ENCODE assay signal across 8 cellular contexts in the genomic region with DNA sequence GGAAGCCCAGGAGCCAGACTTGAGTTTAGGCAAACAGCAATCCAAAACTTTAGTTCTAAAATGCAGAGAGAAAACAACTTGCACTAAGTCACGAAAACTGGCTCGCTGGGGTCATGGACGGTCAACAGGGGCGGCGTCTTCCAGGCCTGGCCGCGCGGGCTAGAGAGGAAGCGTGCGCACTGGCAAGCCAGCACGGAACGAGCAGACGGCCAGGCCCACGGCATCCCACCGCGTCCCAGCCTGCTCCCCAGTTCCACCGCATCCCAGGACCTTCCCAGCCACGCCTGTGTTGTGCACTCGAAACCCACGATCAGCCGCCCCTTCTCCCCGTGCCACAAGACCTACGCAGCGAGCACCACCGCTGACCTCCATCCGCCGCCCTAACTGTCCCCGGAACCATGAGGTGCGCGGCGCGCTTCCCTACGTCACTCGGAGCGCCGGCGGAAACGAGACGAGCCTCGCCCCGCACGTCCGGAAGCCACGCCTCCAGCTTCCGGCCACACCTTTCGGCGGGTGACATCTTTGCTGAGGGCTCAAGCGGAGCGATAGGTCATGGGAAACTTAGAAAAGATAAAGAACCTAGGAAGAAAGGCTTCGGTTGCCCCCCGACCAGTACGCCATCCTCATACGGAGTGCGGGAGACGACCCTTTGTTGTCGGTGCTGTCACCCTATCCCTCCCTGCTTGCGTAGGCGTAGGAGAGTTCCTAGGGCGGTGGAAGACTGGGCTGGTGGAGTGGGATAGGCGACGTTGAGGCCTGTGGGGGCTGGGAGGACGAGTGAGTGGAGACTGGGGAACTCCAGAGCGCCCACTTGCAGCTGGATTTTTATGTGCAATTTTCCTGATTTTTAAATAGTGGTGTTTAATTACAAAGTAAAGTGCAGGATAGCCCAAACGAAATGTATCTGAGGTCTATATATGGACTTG. TPM values are rescaled to one million over a fixed set of nuclear protein-coding genes. Genes with fewer than 3 reads are reported as not detected.
DNase-seq lines count a peak whose midpoint lies in the region; FAIRE-seq and TF ChIP-seq lines count a peak whose summit lies in the region.

Gene TBRG4, minus strand, starts transcription at position 400 of the 926 bp plus-strand sequence. CDS start 2,460 bp downstream, outside the sequence.

- peak; percentile 86 for FAIRE-seq in G401.6 (lab: Jason Lieb, UNC)

- no peaks in the 10 kb centered on the region for H3K4me1 ChIP-seq in H9 (ENCODE audit: insufficient read depth, low read length)

- no peak within 1 kb of the TSS for H4K5ac ChIP-seq in H9 (ENCODE audit: insufficient read length, low read depth, low read length)

- H3K56ac ChIP-seq in H9 (ENCODE audit: insufficient read length, low read depth, low read length), result no peak within 1 kb of the TSS

- peak within 1 kb of the TSS; percentile 96 for H3K9ac ChIP-seq in H9 (ENCODE audit: extremely low read depth, insufficient read length, low read length)

- H3K79me1 ChIP-seq in H9 (ENCODE audit: insufficient read depth, low read depth, low read length, poor library complexity, severe bottlenecking), result peaks cover 10% of the 10 kb centered on the region

- H3K4ac ChIP-seq in H9 (ENCODE audit: low read depth, low read length), result no peak within 1 kb of the TSS

- peak; percentile 41; the same call in 2 of the 3 replicates for TF ChIP-seq CTCF in H9 (conservative IDR thresholded peaks at IDR 0.05)
- TF ChIP-seq CTCF in fibroblast of the aortic adventitia (IDR thresholded peaks at IDR 0.05; ENCODE audit: insufficient read depth, low read length), result peak; percentile 26
- TF ChIP-seq CTCF in nephron (IDR thresholded peaks at IDR 0.05; ENCODE audit: unreplicated experiment in 3 of 3), result peak; percentile 22 to 51 (median 46)

- peaks cover 25 to 33% (median 28%) of the 10 kb centered on the region in 3 experiments; a peak in 6 of 7 replicates for H3K36me3 Mint-ChIP-seq in H9 (ENCODE audit: insufficient read depth in 1 of 3, low read depth in 3 of 3)
- H3K36me3 Mint-ChIP-seq in nephron (ENCODE audit: low read depth), result peaks cover 21% of the 10 kb centered on the region
- peaks cover 43% of the 10 kb centered on the region for H3K36me3 Mint-ChIP-seq in stimulated activated naive CD8-positive, alpha-beta T cell treated with anti-CD3 and anti-CD28 coated beads, Interleukin-15, Interleukin-2, amounts not matched to agents 100 ng/mL and 50 ng/mL, for 24 hours (ENCODE audit: low read depth)

- peaks cover 21% of the 10 kb centered on the region for H3K27me3 Mint-ChIP-seq in H9 (ENCODE audit: low read depth)
- peaks cover 5% of the 10 kb centered on the region for H3K27me3 Mint-ChIP-seq in nephron (ENCODE audit: low read depth)
- no peaks in the 10 kb centered on the region for H3K27me3 Mint-ChIP-seq in stimulated activated naive CD8-positive, alpha-beta T cell treated with anti-CD3 and anti-CD28 coated beads, Interleukin-15, Interleukin-2, amounts not matched to agents 100 ng/mL and 50 ng/mL, for 24 hours

- H3K9me3 ChIP-seq in H9 (ENCODE audit: control insufficient read depth, low read depth, low read length), result no peaks in the 10 kb centered on the region

- H2BK120ac ChIP-seq in H9 (ENCODE audit: low read depth, low read length, poor library complexity, severe bottlenecking), result no peak within 1 kb of the TSS

- DNase-seq in H9 (peak; percentile 93), M059J (ENCODE audit: low read depth) (peak; percentile 94), SHP77 (lab: John Stamatoyannopoulos, UW) (peak; percentile 95 to 97), fibroblast of the aortic adventitia (ENCODE audit: low read depth) (peak; percentile 89)
- peak; percentile 98 for DNase-seq in activated effector memory CD4-positive, alpha-beta T cell treated with anti-CD3 and anti-CD28 coated beads, Interleukin-2, amount 50 U/mL, for 16 hours

- no peak within 1 kb of the TSS for H2BK5ac ChIP-seq in H9 (ENCODE audit: insufficient read length, low read length)

- H3K4me3 ChIP-seq in fibroblast of the aortic adventitia (ENCODE audit: low read depth, low read length), result peak within 1 kb of the TSS; percentile 92

- no peaks in the 10 kb centered on the region for H4K20me1 ChIP-seq in H9 (ENCODE audit: control insufficient read depth, insufficient read depth, insufficient read length)

- H3K23ac ChIP-seq in H9 (ENCODE audit: insufficient read length, low read depth, low read length), result no peak within 1 kb of the TSS

- peak within 1 kb of the TSS; percentile 95 for H3K14ac ChIP-seq in H9 (ENCODE audit: insufficient read depth, low read length)

- no peaks in the 10 kb centered on the region for H3K23me2 ChIP-seq in H9 (ENCODE audit: insufficient read length, low read depth, low read length, poor library complexity, severe bottlenecking)

- H3K79me2 ChIP-seq in H9 (ENCODE audit: insufficient read depth, low read length), result peaks cover 16% of the 10 kb centered on the region; the same call in 1 of the 2 replicates

- no peaks in the 10 kb centered on the region for H3K27me3 ChIP-seq in H9 (ENCODE audit: insufficient read depth, low read length)

- no peak within 1 kb of the TSS for H4K91ac ChIP-seq in H9 (ENCODE audit: insufficient read length, low read depth, low read length)

- peak within 1 kb of the TSS; percentile 98 for H3K18ac ChIP-seq in H9 (ENCODE audit: insufficient read length, low read depth, low read length)

- H2AFZ ChIP-seq in H9 (ENCODE audit: low read length), result no peak within 1 kb of the TSS

- WGBS in H9 (ENCODE audit: extremely low coverage, insufficient read length, low lambda C conversion rate), result no CpG with 5 or more reads among the region's 64 CpGs

- peak within 1 kb of the TSS; percentile 82 for H3K4me2 ChIP-seq in H9 (ENCODE audit: insufficient read depth, insufficient read length, low read length)

- peaks cover 11 to 12% of the 10 kb centered on the region in 2 experiments for H3K4me1 Mint-ChIP-seq in H9
- H3K4me1 Mint-ChIP-seq in nephron, result peaks cover 24% of the 10 kb centered on the region
- peaks cover 46% of the 10 kb centered on the region for H3K4me1 Mint-ChIP-seq in stimulated activated naive CD8-positive, alpha-beta T cell treated with anti-CD3 and anti-CD28 coated beads, Interleukin-15, Interleukin-2, amounts not matched to agents 100 ng/mL and 50 ng/mL, for 24 hours (ENCODE audit: low read depth)

- H2BK12ac ChIP-seq in H9 (ENCODE audit: insufficient read length, low read depth, low read length), result no peak within 1 kb of the TSS

- H2BK20ac ChIP-seq in H9 (ENCODE audit: low read depth, low read length, poor library complexity, severe bottlenecking), result no peak within 1 kb of the TSS

- peak within 1 kb of the TSS; percentile 57 for H3K27ac ChIP-seq in H9 (ENCODE audit: insufficient read length, low read depth, low read length)

- H2BK15ac ChIP-seq in H9 (ENCODE audit: low read depth, low read length), result no peak within 1 kb of the TSS

- H3T11ph ChIP-seq in H9 (ENCODE audit: low read length), result no peak within 1 kb of the TSS

- H2AK5ac ChIP-seq in H9 (ENCODE audit: insufficient read length, low read length), result no peak within 1 kb of the TSS

- peak within 1 kb of the TSS; percentile 99 to 100 (median 100) for H3K27ac Mint-ChIP-seq in H9
- H3K27ac Mint-ChIP-seq in nephron, result peak within 1 kb of the TSS; percentile 96 to 99 (median 98)
- peak within 1 kb of the TSS; percentile 98 for H3K27ac Mint-ChIP-seq in stimulated activated naive CD8-positive, alpha-beta T cell treated with anti-CD3 and anti-CD28 coated beads, Interleukin-15, Interleukin-2, amounts not matched to agents 100 ng/mL and 50 ng/mL, for 24 hours

- H3K4me3 Mint-ChIP-seq in H9 (peak within 1 kb of the TSS; percentile 98 to 99), nephron (peak within 1 kb of the TSS; percentile 93 to 98 (median 94))
- peak within 1 kb of the TSS; percentile 96 for H3K4me3 Mint-ChIP-seq in stimulated activated naive CD8-positive, alpha-beta T cell treated with anti-CD3 and anti-CD28 coated beads, Interleukin-15, Interleukin-2, amounts not matched to agents 100 ng/mL and 50 ng/mL, for 24 hours

- no peak within 1 kb of the TSS for H4K8ac ChIP-seq in H9 (replicated peaks; ENCODE audit: insufficient read length, low read depth, low read length)

- H3K9me3 Mint-ChIP-seq in H9, result peaks cover 0 to 4% of the 10 kb centered on the region in 2 experiments; a peak in 1 of 5 replicates
- H3K9me3 Mint-ChIP-seq in nephron, result no peaks in the 10 kb centered on the region
- no peaks in the 10 kb centered on the region for H3K9me3 Mint-ChIP-seq in stimulated activated naive CD8-positive, alpha-beta T cell treated with anti-CD3 and anti-CD28 coated beads, Interleukin-15, Interleukin-2, amounts not matched to agents 100 ng/mL and 50 ng/mL, for 24 hours

RNA-seq across cellular contexts. Expression of gene TBRG4, which starts in this region (rescaled TPM):
- total RNA-seq in H9 (2021) (127 and 137 TPM in 2 replicates), fibroblast of the aortic adventitia (ENCODE audit: low replicate concordance) (19.6 and 46.6 TPM in 2 replicates)
- total RNA-seq in M059J (2014; rRNA removed; shearing (Covaris generic)), result 55.3 and 66.6 TPM in 2 replicates

Comparison
In these comparisons a context has a peak if more than half of its experiments do, and no peak if none do; other contexts are left out.
1. Peak in every context shown above with its lines: DNase-seq, H3K4me3 ChIP-seq and H3K27ac ChIP-seq.